In the genomic region with DNA sequence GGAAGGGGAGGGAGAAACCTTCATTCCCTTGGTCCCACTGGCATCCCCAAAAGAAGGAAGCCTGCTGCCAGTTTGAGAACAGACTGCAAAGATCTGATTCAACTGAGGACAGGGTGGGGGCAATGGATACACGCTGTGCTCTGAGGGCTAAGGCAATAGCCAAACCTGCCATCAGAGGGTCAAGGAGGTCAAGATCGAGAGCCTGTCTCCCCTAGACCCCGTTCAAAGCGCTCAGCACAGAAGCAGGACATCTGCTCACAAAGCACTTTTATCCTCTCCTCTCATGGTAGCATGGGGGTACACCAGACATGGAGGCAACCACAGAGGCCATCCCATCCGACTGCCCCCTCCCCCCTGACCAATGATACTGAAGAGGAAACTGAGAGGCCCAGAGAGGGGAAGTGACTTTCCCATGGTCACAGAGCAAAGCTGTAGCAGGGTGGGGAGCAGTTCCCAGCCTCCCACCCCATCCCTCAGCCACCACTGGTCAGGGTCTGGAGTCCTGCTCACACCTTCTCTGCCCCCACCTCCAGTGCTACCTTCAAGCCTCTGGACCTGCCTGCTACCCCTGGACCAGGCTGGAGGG, we compare ENCODE assay signal across 11 cellular contexts. TPM values are rescaled to one million over a fixed set of nuclear protein-coding genes. Genes with fewer than 3 reads are reported as not detected.
DNase-seq lines count a peak whose midpoint lies in the region; ATAC-seq and TF ChIP-seq lines count a peak whose summit lies in the region.
"Had no signal": no experiment of that assay in that cellular context is flagged by ENCODE, and none has a peak within 500 bp of the region (broad histone marks: within the 10 kb centered on the region; RNA-seq: fewer than 3 reads in every experiment).

No MANE protein-coding gene starts in this region.

- no peak overlapping the region for H3K4me3 ChIP-seq in GM23338
- H3K4me3 ChIP-seq in mucosa of descending colon, result no peak overlapping the region

- intact Hi-C loops in CD4-positive, alpha-beta T cell (cut with DNase I, micrococcal nuclease), result no loop called here
- intact Hi-C loops in activated T-helper 1 cell treated with anti-CD3 and anti-CD28 coated beads, Interleukin-12 subunit alpha, Interleukin-12 subunit beta, Interleukin-2, Interleukin-4 antibody, amounts not matched to agents 30 ng/mL and 10 ng/mL and 1 ng/mL, durations not matched to agents 14 hours and 24 hours and 36 hours (cut with micrococcal nuclease), result loop anchor here (5.0 kb wide), 2 partner anchors 234 to 301 kb away; no protein-coding TSS in a partner anchor
- intact Hi-C loops in mucosa of descending colon (cut with DNase I, micrococcal nuclease), result no loop called here

- H3F3A ChIP-seq in GM23338 (replicated peaks; ENCODE audit: low read depth), result no peaks in the 10 kb centered on the region

- peak overlapping the region; percentile 67 for H3K4me3 Mint-ChIP-seq in CD4-positive, alpha-beta T cell
- H3K4me3 Mint-ChIP-seq in GM23338, result no peak overlapping the region
- peak overlapping the region; percentile 78 for H3K4me3 Mint-ChIP-seq in activated T-helper 1 cell treated with anti-CD3 and anti-CD28 coated beads, Interleukin-12 subunit alpha, Interleukin-12 subunit beta, Interleukin-2, Interleukin-4 antibody, amounts not matched to agents 30 ng/mL and 10 ng/mL and 1 ng/mL, durations not matched to agents 14 hours and 24 hours and 36 hours

- H3K27ac ChIP-seq in CD4-positive, alpha-beta T cell (ENCODE audit: low read depth, low read length), result peak overlapping the region; percentile 89
- no peak overlapping the region for H3K27ac ChIP-seq in GM23338 (ENCODE audit: low read depth)

- H2AFZ ChIP-seq in GM23338, result no peak overlapping the region

- H3K27ac Mint-ChIP-seq in CD4-positive, alpha-beta T cell, result peak overlapping the region; percentile 88
- H3K27ac Mint-ChIP-seq in GM23338, result no peak overlapping the region
- peak overlapping the region; percentile 97 for H3K27ac Mint-ChIP-seq in activated T-helper 1 cell treated with anti-CD3 and anti-CD28 coated beads, Interleukin-12 subunit alpha, Interleukin-12 subunit beta, Interleukin-2, Interleukin-4 antibody, amounts not matched to agents 30 ng/mL and 10 ng/mL and 1 ng/mL, durations not matched to agents 14 hours and 24 hours and 36 hours

- no peaks in the 10 kb centered on the region for H3K79me2 ChIP-seq in GM23338 (replicated peaks; ENCODE audit: insufficient read depth)

- H3K27me3 ChIP-seq in CD4-positive, alpha-beta T cell (ENCODE audit: control insufficient read depth, insufficient read depth, low read length), result no peaks in the 10 kb centered on the region
- H3K27me3 ChIP-seq in GM23338 (ENCODE audit: insufficient read depth), result no peaks in the 10 kb centered on the region

- H3K36me3 ChIP-seq in GM23338 (ENCODE audit: insufficient read depth) (no peaks in the 10 kb centered on the region), mucosa of descending colon (ENCODE audit: low read depth) (no peaks in the 10 kb centered on the region)

- POLR2A ChIA-PET in CD4-positive, alpha-beta T cell (lab: Charles Lee), result interaction anchor here (0.9 to 1.8 kb wide), 2 partner anchors 11 to 122 kb away, joined by 4 to 7 read pairs; a partner anchor contains a TSS
- POLR2A ChIA-PET in HEK293T (lab: Yijun Ruan, JAX), result no interaction called here

- H3K4me1 ChIP-seq in GM23338 (ENCODE audit: insufficient read depth) (peaks cover 15% of the 10 kb centered on the region; the same call in 1 of the 2 replicates), mucosa of descending colon (ENCODE audit: low read depth) (no peaks in the 10 kb centered on the region)

- no peak for ATAC-seq in CD4-positive, alpha-beta T cell (ENCODE audit: poor library complexity)
- ATAC-seq in GM23338, result no peak
- peak; percentile 15 for ATAC-seq in mucosa of descending colon
- ATAC-seq in HG02852 (IDR thresholded peaks at IDR 0.05; ENCODE audit: unreplicated experiment), result no peak

- 0 out of 2 replicates have a peak overlapping the region, but pooled peaks have one; percentile 32 for H3K4me2 ChIP-seq in GM23338

- no peak for TF ChIP-seq CTCF in CD4-positive, alpha-beta T cell (IDR thresholded peaks at IDR 0.05)
- TF ChIP-seq CTCF in GM23338 (conservative IDR thresholded peaks at IDR 0.05; ENCODE audit: low read depth in 2 of 2) (no peak), mucosa of descending colon (IDR thresholded peaks at IDR 0.05) (no peak)

- peaks cover 54% of the 10 kb centered on the region for H3K4me1 Mint-ChIP-seq in CD4-positive, alpha-beta T cell (ENCODE audit: low read depth)
- H3K4me1 Mint-ChIP-seq in GM23338, result peaks cover 14% of the 10 kb centered on the region
- peaks cover 42% of the 10 kb centered on the region for H3K4me1 Mint-ChIP-seq in activated T-helper 1 cell treated with anti-CD3 and anti-CD28 coated beads, Interleukin-12 subunit alpha, Interleukin-12 subunit beta, Interleukin-2, Interleukin-4 antibody, amounts not matched to agents 30 ng/mL and 10 ng/mL and 1 ng/mL, durations not matched to agents 14 hours and 24 hours and 36 hours (ENCODE audit: low read depth)

- no peaks in the 10 kb centered on the region for H3K9me3 Mint-ChIP-seq in CD4-positive, alpha-beta T cell
- H3K9me3 Mint-ChIP-seq in GM23338, result no peaks in the 10 kb centered on the region
- H3K9me3 Mint-ChIP-seq in activated T-helper 1 cell treated with anti-CD3 and anti-CD28 coated beads, Interleukin-12 subunit alpha, Interleukin-12 subunit beta, Interleukin-2, Interleukin-4 antibody, amounts not matched to agents 30 ng/mL and 10 ng/mL and 1 ng/mL, durations not matched to agents 14 hours and 24 hours and 36 hours, result no peaks in the 10 kb centered on the region

- H3K36me3 Mint-ChIP-seq in CD4-positive, alpha-beta T cell (ENCODE audit: low read depth), result peaks cover 30% of the 10 kb centered on the region
- H3K36me3 Mint-ChIP-seq in GM23338 (ENCODE audit: low read depth), result peaks cover 3% of the 10 kb centered on the region; the same call in 1 of the 3 replicates
- H3K36me3 Mint-ChIP-seq in activated T-helper 1 cell treated with anti-CD3 and anti-CD28 coated beads, Interleukin-12 subunit alpha, Interleukin-12 subunit beta, Interleukin-2, Interleukin-4 antibody, amounts not matched to agents 30 ng/mL and 10 ng/mL and 1 ng/mL, durations not matched to agents 14 hours and 24 hours and 36 hours (ENCODE audit: low read depth), result peaks cover 30% of the 10 kb centered on the region

- no peaks in the 10 kb centered on the region for H3K9me2 ChIP-seq in GM23338 (ENCODE audit: insufficient read depth)

- no peaks in the 10 kb centered on the region for H3K9me3 ChIP-seq in CD4-positive, alpha-beta T cell (ENCODE audit: control insufficient read depth, low read length)
- no peaks in the 10 kb centered on the region for H3K9me3 ChIP-seq in mucosa of descending colon
- H3K9me3 ChIP-seq: left lung had no signal

- H4K20me1 ChIP-seq in GM23338 (replicated peaks; ENCODE audit: insufficient read depth), result 0 out of 2 replicates have a peak, but pooled peaks cover 3% of the 10 kb centered on the region

- DNase-seq in CD4-positive, alpha-beta T cell, result no peak
- DNase-seq in GM23338 (ENCODE audit: low spot score), result no peak
- DNase-seq in activated T-helper 1 cell treated with anti-CD3 and anti-CD28 coated beads, Interleukin-12 subunit alpha, Interleukin-12 subunit beta, Interleukin-2, Interleukin-4 antibody, amounts not matched to agents 30 ng/mL and 10 ng/mL and 1 ng/mL, durations not matched to agents 14 hours and 24 hours and 36 hours (ENCODE audit: low spot score), result no peak
- no peak for DNase-seq in mucosa of descending colon
- no peak for DNase-seq in HEK293T (ENCODE audit: extremely low spot score)
- no peak for DNase-seq in GDM1 (lab: John Stamatoyannopoulos, UW)
- DNase-seq in HCEC 1CT, result no peak
- DNase-seq: NCI-H1694 treated with DMSO at 0.1 percent for 48 hours had no signal

- H3K27me3 Mint-ChIP-seq in CD4-positive, alpha-beta T cell, result no peaks in the 10 kb centered on the region
- H3K27me3 Mint-ChIP-seq in GM23338 (ENCODE audit: insufficient read depth, low read depth, poor library complexity), result peaks cover 29% of the 10 kb centered on the region
- H3K27me3 Mint-ChIP-seq in activated T-helper 1 cell treated with anti-CD3 and anti-CD28 coated beads, Interleukin-12 subunit alpha, Interleukin-12 subunit beta, Interleukin-2, Interleukin-4 antibody, amounts not matched to agents 30 ng/mL and 10 ng/mL and 1 ng/mL, durations not matched to agents 14 hours and 24 hours and 36 hours (ENCODE audit: insufficient read depth), result no peaks in the 10 kb centered on the region

- CTCF ChIA-PET in CD4-positive, alpha-beta T cell (lab: Charles Lee), result interaction anchor here (0.6 to 2.7 kb wide), 6 partner anchors 11 to 329 kb away, joined by 3 to 8 read pairs (median 4); a partner anchor contains a TSS
- CTCF ChIA-PET in HEK293T (lab: Yijun Ruan, JAX), result no interaction called here

TF ChIP-seq in GM23338, 12 proteins besides CTCF, POLR2A, EP300 and RAD21 (continues in another document):
- TF ChIP-seq ZNF331 (CRISPR knock-in tag; IDR thresholded peaks at IDR 0.05; ENCODE audit: low read depth) (no peak), NANOG (IDR thresholded peaks at IDR 0.05; ENCODE audit: borderline replicate concordance) (no peak)

TF ChIP-seq in HEK293T, 16 proteins besides CTCF, POLR2A, EP300 and RAD21 (continues in another document):
- TF ChIP-seq ARNT (IDR thresholded peaks at IDR 0.05) (no peak), FOXK2 (IDR thresholded peaks at IDR 0.05) (no peak)

RNA-seq across cellular contexts. Expression of a gene that starts 11.1 kb away (rescaled TPM):
- total RNA-seq in CD4-positive, alpha-beta T cell, result 10 to 100 TPM; 18.6 to 19.9 TPM
- 2.3 and 2.4 TPM in 2 replicates for total RNA-seq in GM23338 (2014; rRNA removed; shearing (Covaris generic))
- 4.6 and 5.1 TPM in 2 replicates for polyA plus RNA-seq in GM23338 (2016; fragmentation: Nextera tagmentation; extraction: Ambion mirVana)
- total RNA-seq in activated T-helper 1 cell treated with anti-CD3 and anti-CD28 coated beads, Interleukin-12 subunit alpha, Interleukin-12 subunit beta, Interleukin-2, Interleukin-4 antibody, amounts not matched to agents 30 ng/mL and 10 ng/mL and 1 ng/mL, durations not matched to agents 14 hours and 24 hours and 36 hours, result 64.0 and 65.8 TPM in 2 replicates
- total RNA-seq in mucosa of descending colon, result 1 to 10 TPM; 3.9 to 6.8 (median 6.1) TPM

RNA-seq across cellular contexts. Expression of a gene that starts 45.2 kb away (rescaled TPM):
- 10 to 100 TPM; 21.5 to 24.0 TPM for total RNA-seq in CD4-positive, alpha-beta T cell
- total RNA-seq in GM23338 (2014; rRNA removed; shearing (Covaris generic)), result 50.8 and 61.2 TPM in 2 replicates
- polyA plus RNA-seq in GM23338 (2016; fragmentation: Nextera tagmentation; extraction: Ambion mirVana), result 18.7 and 19.4 TPM in 2 replicates
- total RNA-seq in activated T-helper 1 cell treated with anti-CD3 and anti-CD28 coated beads, Interleukin-12 subunit alpha, Interleukin-12 subunit beta, Interleukin-2, Interleukin-4 antibody, amounts not matched to agents 30 ng/mL and 10 ng/mL and 1 ng/mL, durations not matched to agents 14 hours and 24 hours and 36 hours, result 17.5 and 17.8 TPM in 2 replicates
- 10 to 100 TPM; 11.2 to 17.5 (median 17.0) TPM for total RNA-seq in mucosa of descending colon

RNA-seq across cellular contexts. Expression of a gene that starts 51.1 kb away (rescaled TPM):
- total RNA-seq in CD4-positive, alpha-beta T cell, result under 1 TPM; 0.66 to 0.75 TPM
- total RNA-seq in GM23338 (2014; rRNA removed; shearing (Covaris generic)), result 34.3 and 42.5 TPM in 2 replicates
- polyA plus RNA-seq in GM23338 (2016; fragmentation: Nextera tagmentation; extraction: Ambion mirVana), result 5.1 and 6.2 TPM in 2 replicates
- total RNA-seq in activated T-helper 1 cell treated with anti-CD3 and anti-CD28 coated beads, Interleukin-12 subunit alpha, Interleukin-12 subunit beta, Interleukin-2, Interleukin-4 antibody, amounts not matched to agents 30 ng/mL and 10 ng/mL and 1 ng/mL, durations not matched to agents 14 hours and 24 hours and 36 hours, result 3.9 TPM in 2 replicates
- total RNA-seq in mucosa of descending colon, result 10 to 100 TPM in 1 of 3 donors, 1 to 10 TPM in 1, under 1 TPM in 1; 0.67 to 25.8 (median 2.0) TPM
- total RNA-seq: RPMI7951 had no signal
